ENCODE assay signal across 9 cellular contexts in genomic region chr19:42422092-42422575, GRCh38. TPM values are rescaled to one million over a fixed set of nuclear protein-coding genes. Genes with fewer than 3 reads are reported as not detected.
A peak's percentile ranks its signal among the peaks of the same experiment; 100 is the strongest.
DNase-seq lines count a peak whose midpoint lies in the region; ATAC-seq and TF ChIP-seq lines count a peak whose summit lies in the region.
"Had no signal": no experiment of that assay in that cellular context is flagged by ENCODE, and none has a peak within 500 bp of the region (broad histone marks: within the 10 kb centered on the region; RNA-seq: fewer than 3 reads in every experiment).

No MANE protein-coding gene starts in this region.

- H3K9ac ChIP-seq in ES-I3 (ENCODE audit: low read depth, low read length) = 0 out of 2 replicates have a peak overlapping the region, but pooled peaks have one; percentile 84

- no peak for TF ChIP-seq CTCF in foreskin keratinocyte (conservative IDR thresholded peaks at IDR 0.05)
- TF ChIP-seq CTCF in progenitor cell of endocrine pancreas (IDR thresholded peaks at IDR 0.05; ENCODE audit: unreplicated experiment) = no peak

- H3K27me3 ChIP-seq in foreskin keratinocyte = no peaks in the 10 kb centered on the region

- no peaks in the 10 kb centered on the region for H3K9me3 ChIP-seq in ES-I3 (ENCODE audit: control insufficient read depth, insufficient read depth, low read length)

- H3K4me3 Mint-ChIP-seq in T-cell = peak overlapping the region; percentile 94 to 99 (median 99)
- H3K4me3 Mint-ChIP-seq in progenitor cell of endocrine pancreas (ENCODE audit: low read depth) = peak overlapping the region; percentile 78

- POLR2A ChIA-PET in T-cell (lab: Charles Lee) = no interaction called here

- H3K4me1 Mint-ChIP-seq in T-cell (peaks cover 42 to 47% (median 44%) of the 10 kb centered on the region in 3 donors), progenitor cell of endocrine pancreas (ENCODE audit: low read depth) (peaks cover 11% of the 10 kb centered on the region)

- no peaks in the 10 kb centered on the region for H3K36me3 ChIP-seq in ES-I3 (ENCODE audit: insufficient read depth, low read length)

- H3K9me3 Mint-ChIP-seq in T-cell (no peaks in the 10 kb centered on the region), progenitor cell of endocrine pancreas (ENCODE audit: low read depth) (no peaks in the 10 kb centered on the region)

- no peak for ATAC-seq in T-cell (replicated peaks in 1 of 4)
- no peak for ATAC-seq in foreskin keratinocyte

- H3K4me1 ChIP-seq in ES-I3 (ENCODE audit: insufficient read depth, low read length) = no peaks in the 10 kb centered on the region; the same call in none of the 2 replicates
- H3K4me1 ChIP-seq in foreskin keratinocyte = peaks cover 19% of the 10 kb centered on the region

- no peaks in the 10 kb centered on the region for H3K27me3 Mint-ChIP-seq in T-cell
- peaks cover 33% of the 10 kb centered on the region for H3K27me3 Mint-ChIP-seq in progenitor cell of endocrine pancreas

- peak overlapping the region; percentile 96 for H3K27ac ChIP-seq in foreskin keratinocyte

- peak overlapping the region; percentile 85 to 95 for H3K27ac Mint-ChIP-seq in T-cell
- no peak overlapping the region for H3K27ac Mint-ChIP-seq in progenitor cell of endocrine pancreas

- DNase-seq in T-cell (no peak), foreskin keratinocyte (no peak), progenitor cell of endocrine pancreas (ENCODE audit: low spot score, unreplicated experiment) (no peak), NCI-H345 treated with DMSO at 0.1 percent for 48 hours (lab: John Stamatoyannopoulos, UW; ENCODE audit: unreplicated experiment) (no peak), UCSD-AML1 (lab: John Stamatoyannopoulos, UW; ENCODE audit: unreplicated experiment) (no peak), DMS153 (lab: John Stamatoyannopoulos, UW) (no peak), EL (no peak)

- CTCF ChIA-PET in T-cell (lab: Charles Lee) = interaction anchor here in 1 of 2 donors (2.3 kb wide), 1 partner anchor 28 kb away, joined by 10 read pairs; no protein-coding TSS in a partner anchor

- H3K36me3 Mint-ChIP-seq in T-cell (no peaks in the 10 kb centered on the region), progenitor cell of endocrine pancreas (ENCODE audit: insufficient read depth) (peaks cover 1% of the 10 kb centered on the region)

RNA-seq across cellular contexts. Expression of gene LIPE, which starts 5.1 kb away (rescaled TPM):
- total RNA-seq in T-cell = 10 to 100 TPM; 16.2 to 44.4 (median 34.8) TPM
- 23.9 and 27.0 TPM in 2 replicates for total RNA-seq in foreskin keratinocyte
- polyA plus RNA-seq in foreskin keratinocyte = 24.2 and 27.7 TPM in 2 replicates
- 12.8 and 13.4 TPM in 2 replicates for total RNA-seq in progenitor cell of endocrine pancreas

RNA-seq across cellular contexts. Expression of gene CXCL17, which starts 20.6 kb away (rescaled TPM):
- total RNA-seq in T-cell (not detected), foreskin keratinocyte (not detected in 2 replicates), progenitor cell of endocrine pancreas (0.48 and 0.64 TPM in 2 replicates)
- polyA plus RNA-seq in foreskin keratinocyte = not detected in 2 replicates
- total RNA-seq: left colon had no signal

RNA-seq across cellular contexts. Expression of gene CNFN, which starts 32.0 kb away (rescaled TPM):
- 1 to 10 TPM in 1 of 5 donors, not detected in 4; 1.1 TPM for total RNA-seq in T-cell
- total RNA-seq in foreskin keratinocyte = 5.4 and 6.7 TPM in 2 replicates
- polyA plus RNA-seq in foreskin keratinocyte = 12.0 and 14.7 TPM in 2 replicates
- total RNA-seq in progenitor cell of endocrine pancreas = 2.8 and 2.9 TPM in 2 replicates
